Comparison of ENCODE assay signal across 25 cellular contexts in genomic region chr4:180333156-180333555, GRCh38.
"Had no signal": no experiment of that assay in that cellular context is flagged by ENCODE, and none has a peak within 500 bp of the region (broad histone marks: within the 10 kb centered on the region; RNA-seq: fewer than 3 reads in every experiment).

No MANE protein-coding gene starts in this region.

- H3K27ac Mint-ChIP-seq: activated B cell treated with CpG ODN at 0.5 μM for 24 hours; activated CD4-positive, alpha-beta memory T cell treated with anti-CD3 and anti-CD28 coated beads for 36 hours; activated CD4-positive, alpha-beta T cell treated with anti-CD3 and anti-CD28 coated beads, Interleukin-2, amount 10 ng/mL, durations not matched to agents 7 days and 5 days; activated naive CD4-positive, alpha-beta T cell treated with anti-CD3 and anti-CD28 coated beads for 36 hours; activated naive CD8-positive, alpha-beta T cell; activated T-helper 17 cell treated with anti-CD3 and anti-CD28 coated beads, Interleukin-2, amount 50 U/mL, for 72 hours; IgD-negative memory B cell; T-helper 1 cell treated with Interleukin-12 subunit alpha and Interleukin-12 subunit beta and Interleukin-4 antibody, amounts not matched to agents 30 μg/mL and 1 μg/mL, for 36 hours had no signal

- H3K4me3 ChIP-seq: Peyer's patch had no signal

- H3K27me3 Mint-ChIP-seq: activated B cell treated with CpG ODN at 0.5 μM for 24 hours; activated CD4-positive, alpha-beta memory T cell treated with anti-CD3 and anti-CD28 coated beads for 36 hours; activated CD4-positive, alpha-beta T cell treated with anti-CD3 and anti-CD28 coated beads, Interleukin-2, amount 10 ng/mL, durations not matched to agents 7 days and 5 days; activated naive CD8-positive, alpha-beta T cell; activated T-helper 17 cell treated with anti-CD3 and anti-CD28 coated beads, Interleukin-2, amount 50 U/mL, for 72 hours; IgD-negative memory B cell had no signal

- H3K4me1 Mint-ChIP-seq: activated B cell treated with CpG ODN at 0.5 μM for 24 hours; activated CD4-positive, alpha-beta T cell treated with anti-CD3 and anti-CD28 coated beads, Interleukin-2, amount 10 ng/mL, durations not matched to agents 7 days and 5 days; activated T-helper 17 cell treated with anti-CD3 and anti-CD28 coated beads, Interleukin-2, amount 50 U/mL, for 72 hours; IgD-negative memory B cell had no signal

- H3K9me3 ChIP-seq: Peyer's patch had no signal

- ATAC-seq: activated T-helper 17 cell treated with anti-CD3 and anti-CD28 coated beads, Interleukin-2, amount 50 U/mL, for 72 hours had no signal

- H3K9me3 Mint-ChIP-seq: activated naive CD4-positive, alpha-beta T cell treated with anti-CD3 and anti-CD28 coated beads for 36 hours; T-helper 1 cell treated with Interleukin-12 subunit alpha and Interleukin-12 subunit beta and Interleukin-4 antibody, amounts not matched to agents 30 μg/mL and 1 μg/mL, for 36 hours had no signal

- DNase-seq: activated B cell treated with CpG ODN at 0.5 μM for 24 hours; activated CD4-positive, alpha-beta memory T cell treated with anti-CD3 and anti-CD28 coated beads for 36 hours; activated CD4-positive, alpha-beta T cell treated with anti-CD3 and anti-CD28 coated beads, Interleukin-2, amount 10 ng/mL, durations not matched to agents 7 days and 5 days; activated gamma-delta T cell; activated naive CD4-positive, alpha-beta T cell treated with anti-CD3 and anti-CD28 coated beads for 36 hours; activated T-cell treated with anti-CD3 and anti-CD28 coated beads for 4 hours; activated T-cell treated with anti-CD3 and anti-CD28 coated beads, Interleukin-2, amount 50 U/mL, for 48 hours; amygdala; KG1; NCI-H1105; NCI-H1436; NCI-H1694 treated with DMSO at 0.1 percent for 48 hours; NCI-H2029 treated with DMSO at 0.1 percent for 48 hours; NCI-H345; NCI-H510A; NCI-H526 treated with DMSO at 0.1 percent for 48 hours; NCI-H82; OCI-M1; Peyer's patch; SHP77 treated with DMSO at 0.1 percent for 48 hours; T-helper 9 cell had no signal

- H3K4me1 ChIP-seq: Peyer's patch had no signal

- H3K36me3 ChIP-seq: Peyer's patch had no signal

- H3K27me3 ChIP-seq: Peyer's patch had no signal

- H3K27ac ChIP-seq: Peyer's patch had no signal

- H3K36me3 Mint-ChIP-seq: activated CD4-positive, alpha-beta memory T cell treated with anti-CD3 and anti-CD28 coated beads for 36 hours; activated naive CD8-positive, alpha-beta T cell; IgD-negative memory B cell had no signal

- H3K4me3 Mint-ChIP-seq: activated B cell treated with CpG ODN at 0.5 μM for 24 hours; activated CD4-positive, alpha-beta memory T cell treated with anti-CD3 and anti-CD28 coated beads for 36 hours; activated CD4-positive, alpha-beta T cell treated with anti-CD3 and anti-CD28 coated beads, Interleukin-2, amount 10 ng/mL, durations not matched to agents 7 days and 5 days; activated naive CD4-positive, alpha-beta T cell treated with anti-CD3 and anti-CD28 coated beads for 36 hours; activated naive CD8-positive, alpha-beta T cell; activated T-helper 17 cell treated with anti-CD3 and anti-CD28 coated beads, Interleukin-2, amount 50 U/mL, for 72 hours; IgD-negative memory B cell; T-helper 1 cell treated with Interleukin-12 subunit alpha and Interleukin-12 subunit beta and Interleukin-4 antibody, amounts not matched to agents 30 μg/mL and 1 μg/mL, for 36 hours had no signal
